Comparison of ENCODE assay signal across 1 cellular context in genomic region chr19:49113762-49114629, GRCh38.
TF ChIP-seq lines count a peak whose summit lies in the region.

A gene with protein sequence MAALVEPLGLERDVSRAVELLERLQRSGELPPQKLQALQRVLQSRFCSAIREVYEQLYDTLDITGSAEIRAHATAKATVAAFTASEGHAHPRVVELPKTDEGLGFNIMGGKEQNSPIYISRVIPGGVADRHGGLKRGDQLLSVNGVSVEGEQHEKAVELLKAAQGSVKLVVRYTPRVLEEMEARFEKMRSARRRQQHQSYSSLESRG (plus strand): TSS chr19:49114370. CDS start chr19:49114405, 35 bp downstream.

TF ChIP-seq in GM12878, 131 proteins besides CTCF, POLR2A, EP300 and RAD21 (continued from another document):
- TF ChIP-seq, protein P1, sequence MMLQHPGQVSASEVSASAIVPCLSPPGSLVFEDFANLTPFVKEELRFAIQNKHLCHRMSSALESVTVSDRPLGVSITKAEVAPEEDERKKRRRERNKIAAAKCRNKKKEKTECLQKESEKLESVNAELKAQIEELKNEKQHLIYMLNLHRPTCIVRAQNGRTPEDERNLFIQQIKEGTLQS (IDR thresholded peaks at IDR 0.05; ENCODE audit: borderline replicate concordance, extremely low read depth, low read depth, low read length): no peak
- TF ChIP-seq NRF1 (conservative IDR thresholded peaks at IDR 0.05; ENCODE audit: low read depth, low read length) (no peak), RB1 (IDR thresholded peaks at IDR 0.05; ENCODE audit: borderline replicate concordance) (0 out of 2 replicates have a peak, but pooled peaks have one; percentile 45), CBFB (IDR thresholded peaks at IDR 0.05; ENCODE audit: low read depth) (no peak), YBX1 (IDR thresholded peaks at IDR 0.05) (no peak), CBX5 (IDR thresholded peaks at IDR 0.05; ENCODE audit: low read depth) (no peak), KDM1A (IDR thresholded peaks at IDR 0.05; ENCODE audit: borderline replicate concordance) (no peak), CREM (IDR thresholded peaks at IDR 0.05; ENCODE audit: low read depth) (no peak), ETV6 (conservative IDR thresholded peaks at IDR 0.05 in 1 of 2, IDR thresholded peaks at IDR 0.05 in 1 of 2; ENCODE audit: borderline replicate concordance in 1 of 2, low read depth in 1 of 2) (no peak), HDAC6 (IDR thresholded peaks at IDR 0.05; ENCODE audit: unreplicated experiment) (no peak), BCL3 (IDR thresholded peaks at IDR 0.05; ENCODE audit: borderline replicate concordance, insufficient read depth, low read depth, low read length, poor library complexity, severe bottlenecking) (peak; percentile 77), POU2F2 (IDR thresholded peaks at IDR 0.05; ENCODE audit: borderline replicate concordance, low read depth, low read length) (no peak), MTA2 (IDR thresholded peaks at IDR 0.05; ENCODE audit: low read depth) (no peak), BMI1 (IDR thresholded peaks at IDR 0.05; ENCODE audit: borderline replicate concordance) (no peak), E2F8 (IDR thresholded peaks at IDR 0.05; ENCODE audit: low read depth, partially characterized antibody) (no peak), HDAC2 (IDR thresholded peaks at IDR 0.05) (no peak), TARDBP (IDR thresholded peaks at IDR 0.05; ENCODE audit: borderline replicate concordance) (no peak), CHD2 (IDR thresholded peaks at IDR 0.05; ENCODE audit: borderline replicate concordance, low read depth, low read length) (no peak), ZBED1 (IDR thresholded peaks at IDR 0.05; ENCODE audit: borderline replicate concordance) (no peak)
- TF ChIP-seq, protein P2, sequence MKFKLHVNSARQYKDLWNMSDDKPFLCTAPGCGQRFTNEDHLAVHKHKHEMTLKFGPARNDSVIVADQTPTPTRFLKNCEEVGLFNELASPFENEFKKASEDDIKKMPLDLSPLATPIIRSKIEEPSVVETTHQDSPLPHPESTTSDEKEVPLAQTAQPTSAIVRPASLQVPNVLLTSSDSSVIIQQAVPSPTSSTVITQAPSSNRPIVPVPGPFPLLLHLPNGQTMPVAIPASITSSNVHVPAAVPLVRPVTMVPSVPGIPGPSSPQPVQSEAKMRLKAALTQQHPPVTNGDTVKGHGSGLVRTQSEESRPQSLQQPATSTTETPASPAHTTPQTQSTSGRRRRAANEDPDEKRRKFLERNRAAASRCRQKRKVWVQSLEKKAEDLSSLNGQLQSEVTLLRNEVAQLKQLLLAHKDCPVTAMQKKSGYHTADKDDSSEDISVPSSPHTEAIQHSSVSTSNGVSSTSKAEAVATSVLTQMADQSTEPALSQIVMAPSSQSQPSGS (IDR thresholded peaks at IDR 0.05; ENCODE audit: low read length): no peak
